In genomic region chr10:91691255-91691654, GRCh38 we compare ENCODE assay signal across 14 cellular contexts. TPM values are rescaled to one million over a fixed set of nuclear protein-coding genes. Genes with fewer than 3 reads are reported as not detected.
"Had no signal": no experiment of that assay in that cellular context is flagged by ENCODE, and none has a peak within 500 bp of the region (broad histone marks: within the 10 kb centered on the region; RNA-seq: fewer than 3 reads in every experiment).

No MANE protein-coding gene starts in this region.

- DNase-seq: activated CD4-positive, alpha-beta T cell treated with anti-CD3 and anti-CD28 coated beads for 48 hours; activated CD8-positive, alpha-beta memory T cell treated with anti-CD3 and anti-CD28 coated beads, Interleukin-2, amount 50 U/mL, for 48 hours; activated CD8-positive, alpha-beta T cell treated with anti-CD3 and anti-CD28 coated beads, Interleukin-2, amount 10 ng/mL, durations not matched to agents 7 days and 5 days; activated naive CD4-positive, alpha-beta T cell; activated naive CD8-positive, alpha-beta T cell treated with anti-CD3 and anti-CD28 coated beads, Interleukin-2, amount 50 U/mL, for 24 hours; colonic mucosa; hypothalamus; natural killer cell; occipital lobe; sigmoid colon; stimulated activated CD4-positive, alpha-beta T cell treated with anti-CD3 and anti-CD28 coated beads, Interleukin-2, amount 100 ng/mL, for 24 hours; stimulated activated naive B cell treated with anti-CD40 and anti-IgM and Interleukin-4, amounts not matched to agents 10 μg/mL and 1 μg/mL and 100 μg/mL, for 72 hours; upper lobe of right lung had no signal

- H3K4me1 ChIP-seq: colonic mucosa, sigmoid colon, upper lobe of right lung had no signal

- H3K27me3 ChIP-seq: colonic mucosa, sigmoid colon, upper lobe of right lung had no signal

- H3K27ac ChIP-seq: colonic mucosa, sigmoid colon, upper lobe of right lung had no signal

- ATAC-seq: activated CD8-positive, alpha-beta T cell treated with anti-CD3 and anti-CD28 coated beads, Interleukin-2, amount 10 ng/mL, durations not matched to agents 7 days and 5 days; activated naive CD8-positive, alpha-beta T cell treated with anti-CD3 and anti-CD28 coated beads, Interleukin-2, amount 50 U/mL, for 24 hours; natural killer cell; stimulated activated naive B cell treated with anti-CD40 and anti-IgM and Interleukin-4, amounts not matched to agents 10 μg/mL and 1 μg/mL and 100 μg/mL, for 72 hours; upper lobe of right lung had no signal

- H3K4me3 ChIP-seq: colonic mucosa, lung, sigmoid colon, upper lobe of right lung had no signal

- H3K36me3 ChIP-seq: colonic mucosa, sigmoid colon, upper lobe of right lung had no signal

- H3K9me3 ChIP-seq: colonic mucosa, sigmoid colon, upper lobe of right lung had no signal

RNA-seq across cellular contexts. Expression of gene PPP1R3C, which starts 58.4 kb away (rescaled TPM):
- total RNA-seq: activated CD8-positive, alpha-beta T cell treated with anti-CD3 and anti-CD28 coated beads, Interleukin-2, amount 10 ng/mL, durations not matched to agents 7 days and 5 days; natural killer cell had no signal
